ENCODE assay signal across 16 cellular contexts in the genomic region with DNA sequence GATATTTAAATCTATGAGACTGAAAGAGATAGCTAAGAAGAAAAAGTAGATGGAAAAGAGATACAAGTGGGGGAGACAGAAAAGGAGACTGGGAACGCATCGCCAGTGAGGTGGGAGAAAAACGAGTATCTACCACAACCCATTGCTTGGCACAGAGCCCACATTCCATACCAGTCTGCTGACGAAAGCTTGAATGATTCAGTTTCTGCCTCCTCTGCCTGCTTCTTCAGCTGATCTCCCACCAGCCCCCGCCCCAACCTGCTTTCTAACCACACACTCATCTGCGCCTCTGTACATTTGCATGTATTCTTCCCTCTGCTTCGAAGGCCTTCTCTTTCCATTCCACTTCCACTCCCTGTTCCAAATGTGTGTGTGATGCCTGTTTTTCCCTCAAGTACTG.
DNase-seq lines count a peak whose midpoint lies in the region; ATAC-seq and TF ChIP-seq lines count a peak whose summit lies in the region.
"Had no signal": no experiment of that assay in that cellular context is flagged by ENCODE, and none has a peak within 500 bp of the region (broad histone marks: within the 10 kb centered on the region; RNA-seq: fewer than 3 reads in every experiment).

No MANE protein-coding gene starts in this region.

- H3K4me3 ChIP-seq in brain microvascular endothelial cell (ENCODE audit: low read depth, low read length) (no peak overlapping the region), stomach (no peak overlapping the region)

- TF ChIP-seq EP300 in stomach (IDR thresholded peaks at IDR 0.05) = no peak

- no peaks in the 10 kb centered on the region for H3K4me1 ChIP-seq in stomach

- H3K27ac ChIP-seq in brain microvascular endothelial cell = no peak overlapping the region
- H3K27ac ChIP-seq in stomach = no peak overlapping the region
- H3K27ac ChIP-seq: HL-60, WERI-Rb-1 had no signal

- DNase-seq in Caki2 (ENCODE audit: low read depth) = peak; percentile 26
- peak; percentile 19 for DNase-seq in LoVo (ENCODE audit: low spot score)
- DNase-seq in brain microvascular endothelial cell = peak; percentile 66
- DNase-seq in kidney tubule cell (ENCODE audit: low spot score) = peak; percentile 91
- DNase-seq in stomach = no peak
- DNase-seq in HuH-7.5 (ENCODE audit: low spot score) = no peak
- DNase-seq in C1 segment of cervical spinal cord (lab: John Stamatoyannopoulos, UW) = no peak
- DNase-seq: activated T-cell treated with anti-CD3 and anti-CD28 coated beads for 4 hours; aorta; CD8-positive, alpha-beta T cell; NCI-H1048; NCI-H524; stimulated activated naive CD8-positive, alpha-beta T cell treated with anti-CD3 and anti-CD28 coated beads, Interleukin-15, amount 100 ng/mL, for 72 hours; WERI-Rb-1 had no signal

- intact Hi-C loops in stomach (cut with DNase I; ENCODE audit: low total_unique reads) = no loop called here

- H3K36me3 ChIP-seq in brain microvascular endothelial cell (replicated peaks) (no peaks in the 10 kb centered on the region), stomach (no peaks in the 10 kb centered on the region)
- H3K36me3 ChIP-seq: WERI-Rb-1 had no signal

- no peaks in the 10 kb centered on the region for H3K9me3 ChIP-seq in stomach

- no peaks in the 10 kb centered on the region for H3K27me3 ChIP-seq in brain microvascular endothelial cell (replicated peaks)
- no peaks in the 10 kb centered on the region for H3K27me3 ChIP-seq in stomach

- ATAC-seq in GM21825 (IDR thresholded peaks at IDR 0.05; ENCODE audit: unreplicated experiment) = no peak
- ATAC-seq: CD8-positive, alpha-beta T cell; stimulated activated naive CD8-positive, alpha-beta T cell treated with anti-CD3 and anti-CD28 coated beads, Interleukin-15, amount 100 ng/mL, for 72 hours had no signal

- WGBS in stomach, 5 donors = 70 to 85% (median 76%) methylated on average over 7 of the region's 7 CpGs

- no peak for TF ChIP-seq CTCF in brain microvascular endothelial cell (IDR thresholded peaks at IDR 0.05; ENCODE audit: low read depth, low read length, missing control alignments)
- TF ChIP-seq CTCF in stomach (IDR thresholded peaks at IDR 0.05) = no peak

- no peak for TF ChIP-seq POLR2A in stomach (IDR thresholded peaks at IDR 0.05)

- in situ Hi-C loops in Caki2 (cut with HindIII; ENCODE audit: low pct_unique_long_range_greater_than_20kb, low sequenced_read_pairs) (no loop called here), brain microvascular endothelial cell (cut with HindIII; ENCODE audit: low pct_ligation_motif_present, low sequenced_read_pairs) (no loop called here)

Comparison
In these comparisons a context has a peak if more than half of its experiments do, and no peak if none do; other contexts are left out.
1. DNase-seq: peak in Caki2 (single experiment), LoVo (single experiment), brain microvascular endothelial cell (single experiment) and kidney tubule cell (single experiment); none in stomach (single experiment), HuH-7.5 (single experiment) and C1 segment of cervical spinal cord (0 of 14).